ENCODE assay signal across 13 cellular contexts in genomic region chr5:124825250-124825982, GRCh38.
DNase-seq lines count a peak whose midpoint lies in the region; ATAC-seq and TF ChIP-seq lines count a peak whose summit lies in the region.
"Had no signal": no experiment of that assay in that cellular context is flagged by ENCODE, and none has a peak within 500 bp of the region (broad histone marks: within the 10 kb centered on the region; RNA-seq: fewer than 3 reads in every experiment).

No MANE protein-coding gene starts in this region.

- no peak overlapping the region for H3K9ac ChIP-seq in mammary epithelial cell (ENCODE audit: insufficient read depth, low read length)
- H3K9ac ChIP-seq: GM23248 had no signal

- in situ Hi-C loops in mammary epithelial cell (cut with MboI; ENCODE audit: low sequenced_read_pairs in 2 of 2) = no loop called here
- in situ Hi-C loops in HAP-1 (cut with MboI; ENCODE audit: low sequenced_read_pairs) = no loop called here

- H3K4me1 ChIP-seq in mammary epithelial cell (ENCODE audit: insufficient read depth, low read length) (peaks cover 8% of the 10 kb centered on the region), HAP-1 (peaks cover 19% of the 10 kb centered on the region)
- H3K4me1 ChIP-seq: SJSA1 had no signal

- CTCF ChIA-PET in mammary epithelial cell (lab: Charles Lee; ENCODE audit: low non-redundant PET) = no interaction called here

- H3K36me3 ChIP-seq in mammary epithelial cell (ENCODE audit: insufficient read depth, low read length) = no peaks in the 10 kb centered on the region
- no peaks in the 10 kb centered on the region for H3K36me3 ChIP-seq in HAP-1 (replicated peaks)
- H3K36me3 ChIP-seq: SJSA1, thoracic aorta had no signal

- intact Hi-C loops in mammary epithelial cell (cut with micrococcal nuclease) = no loop called here

- H3K27ac ChIP-seq in mammary epithelial cell (ENCODE audit: insufficient read depth, low read depth, low read length) = no peak overlapping the region
- H3K27ac ChIP-seq: GM23248, SJSA1, thoracic aorta had no signal

- ATAC-seq in GM18858 (IDR thresholded peaks at IDR 0.05; ENCODE audit: unreplicated experiment) (peak; percentile 85), GM21619 (IDR thresholded peaks at IDR 0.05; ENCODE audit: unreplicated experiment) (peak; percentile 78), HG03354 (IDR thresholded peaks at IDR 0.05; ENCODE audit: poor library complexity, severe bottlenecking, unreplicated experiment) (peak; percentile 96)
- ATAC-seq: activated CD8-positive, alpha-beta T cell treated with anti-CD3 and anti-CD28 coated beads, Interleukin-2, amount 10 ng/mL, durations not matched to agents 7 days and 5 days had no signal

- no TSS peak for BruUV-seq in mammary epithelial cell (replicated peaks; lab: Mats Ljungman, UMichigan)

- dilution Hi-C loops in mammary epithelial cell (cut with HindIII; ENCODE audit: low sequenced_read_pairs) = no loop called here

- no peaks in the 10 kb centered on the region for H3K79me2 ChIP-seq in mammary epithelial cell (ENCODE audit: insufficient read depth, low read length)

- no peak for TF ChIP-seq CTCF in mammary epithelial cell (conservative IDR thresholded peaks at IDR 0.05 in 1 of 2, IDR thresholded peaks at IDR 0.05 in 1 of 2; ENCODE audit: extremely low read depth in 1 of 2, insufficient read depth in 1 of 2, low read depth in 1 of 2, low read length in 2 of 2)

- H3K4me3 ChIP-seq in mammary epithelial cell (replicated peaks in 1 of 3; ENCODE audit: insufficient read depth in 1 of 3, low read depth in 2 of 3, low read length in 3 of 3) = no peak overlapping the region
- H3K4me3 ChIP-seq in HAP-1 = no peak overlapping the region
- H3K4me3 ChIP-seq: GM23248, mucosa of descending colon, SJSA1, thoracic aorta had no signal

- H3K27me3 ChIP-seq in mammary epithelial cell (ENCODE audit: insufficient read depth, low read length) (no peaks in the 10 kb centered on the region), HAP-1 (ENCODE audit: low read depth) (no peaks in the 10 kb centered on the region)
- H3K27me3 ChIP-seq: SJSA1 had no signal

- H4K20me1 ChIP-seq in mammary epithelial cell (ENCODE audit: insufficient read depth, low read length) = no peaks in the 10 kb centered on the region

- no peaks in the 10 kb centered on the region for H3K9me3 ChIP-seq in mammary epithelial cell (replicated peaks; ENCODE audit: insufficient read depth, low read length)
- no peaks in the 10 kb centered on the region for H3K9me3 ChIP-seq in HAP-1
- H3K9me3 ChIP-seq: mucosa of descending colon, SJSA1, thoracic aorta had no signal

- peak overlapping the region; percentile 49 for H3K4me2 ChIP-seq in mammary epithelial cell (ENCODE audit: insufficient read depth, low read depth, low read length)

- DNase-seq in mammary epithelial cell (no peak), HAP-1 (ENCODE audit: low spot score in 2 of 2) (no peak), NCI-H1436 (lab: John Stamatoyannopoulos, UW) (no peak), NCI-H2196 (lab: John Stamatoyannopoulos, UW; ENCODE audit: unreplicated experiment) (no peak), HCEC 1CT (no peak)
- DNase-seq: activated CD8-positive, alpha-beta T cell treated with anti-CD3 and anti-CD28 coated beads, Interleukin-2, amount 10 ng/mL, durations not matched to agents 7 days and 5 days; mucosa of descending colon had no signal

- H2AFZ ChIP-seq in mammary epithelial cell (ENCODE audit: low read depth, low read length) = no peak overlapping the region
- H2AFZ ChIP-seq: GM23248 had no signal

- WGBS in mammary epithelial cell (ENCODE audit: low coverage, missing lambda C conversion rate) = 93% methylated on average over 5 of the region's 5 CpGs
